8 cellular contexts compared by ENCODE assay signal in the genomic region with DNA sequence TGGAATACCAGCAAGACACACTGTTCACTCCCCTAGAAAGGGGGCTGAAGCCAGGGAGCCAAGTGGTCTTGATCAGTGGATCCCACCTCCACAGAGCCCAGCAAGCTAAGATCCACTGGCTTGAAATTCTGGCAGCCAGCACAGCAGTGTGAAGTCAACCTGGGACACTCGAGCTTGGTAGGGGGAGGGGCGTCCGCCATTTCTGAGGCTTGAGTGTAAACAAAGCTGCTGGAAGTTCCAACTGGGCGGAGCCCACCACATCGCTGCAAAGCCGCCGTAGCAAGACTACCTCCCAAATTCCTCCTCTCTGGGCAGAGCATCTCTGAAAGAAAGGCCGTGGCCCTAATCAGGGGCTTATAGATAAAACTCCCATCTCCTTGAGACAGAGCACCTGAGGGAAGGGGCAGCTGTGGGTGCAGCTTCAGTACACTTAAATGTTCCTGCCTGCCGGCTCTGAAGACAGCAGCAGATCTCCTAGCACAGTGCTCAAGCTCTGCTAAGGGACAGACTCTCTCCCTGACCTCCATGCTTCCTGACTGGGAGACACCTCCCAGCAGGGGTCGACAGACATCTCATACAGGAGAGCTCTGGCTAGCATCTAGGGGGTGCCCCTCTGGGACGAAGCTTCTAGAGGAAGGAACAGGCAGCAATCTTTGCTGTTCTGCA. TPM values are rescaled to one million over a fixed set of nuclear protein-coding genes. Genes with fewer than 3 reads are reported as not detected.
A peak's percentile ranks its signal among the peaks of the same experiment; 100 is the strongest.
DNase-seq lines count a peak whose midpoint lies in the region; ATAC-seq, FAIRE-seq and TF ChIP-seq lines count a peak whose summit lies in the region.
"Not testable (repeated sequence)": the region's sequence is repeated elsewhere in the genome, so short reads cannot be mapped to it uniquely, and the experiment has no call there.

No MANE protein-coding gene starts in this region.

- BruUV-seq in K562 (replicated peaks; lab: Mats Ljungman, UMichigan); HepG2 (replicated peaks; lab: Mats Ljungman, UMichigan): not testable (repeated sequence)

- H3K4me3 ChIP-seq in CD4-positive, CD25-positive, alpha-beta regulatory T cell (ENCODE audit: low read depth, low read length); HEK293 (ENCODE audit: low read depth, low read length); K562; endodermal cell (ENCODE audit: low read length); HepG2 (replicated peaks in 1 of 3; ENCODE audit: insufficient read depth in 1 of 3, low read depth in 2 of 3, low read length in 3 of 3): not testable (repeated sequence)

- TF ChIP-seq CTCF in HEK293 (tag by site-specific recombination; IDR thresholded peaks at IDR 0.05); endodermal cell (conservative IDR thresholded peaks at IDR 0.05); HepG2 (CRISPR knock-in tag; IDR thresholded peaks at IDR 0.05); nephron progenitor cell (IDR thresholded peaks at IDR 0.05): not testable (repeated sequence)
- TF ChIP-seq CTCF in K562 (IDR thresholded peaks at IDR 0.05 in 2 of 3, conservative IDR thresholded peaks at IDR 0.05 in 1 of 3; ENCODE audit: insufficient read depth in 2 of 3, low read depth in 1 of 3, low read length in 3 of 3): peak in 1 of 3 experiments; percentile 13; a peak in 1 of 6 replicates

- H3K27ac Mint-ChIP-seq in CD4-positive, CD25-positive, alpha-beta regulatory T cell: peak overlapping the region in 2 of 3 donors; percentile 70 to 71
- H3K27ac Mint-ChIP-seq in T-helper 17 cell (peak overlapping the region; percentile 17), endodermal cell (peak overlapping the region; percentile 27)
- not testable (repeated sequence) for H3K27ac Mint-ChIP-seq in nephron progenitor cell
- H3K27ac Mint-ChIP-seq in stimulated activated effector memory CD8-positive, alpha-beta T cell treated with anti-CD3 and anti-CD28 coated beads, Interleukin-12 subunit alpha, Interleukin-12 subunit beta, amount 100 ng/mL, for 72 hours: peak overlapping the region; percentile 76

- POLR2A ChIA-PET in HEK293 (lab: Yijun Ruan, JAX); HepG2 (lab: Yijun Ruan, JAX): not testable (repeated sequence)
- POLR2A ChIA-PET in K562 (lab: Yijun Ruan, JAX): interaction anchor here (0.6 to 2.0 kb wide), 3 partner anchors 10 to 21 kb away, joined by 3 to 6 read pairs (median 6); no protein-coding TSS in a partner anchor

- H3K79me2 ChIP-seq in K562 (ENCODE audit: control insufficient read depth, insufficient read depth, low read length): peaks cover 51% of the 10 kb centered on the region
- H3K79me2 ChIP-seq in HepG2 (ENCODE audit: insufficient read depth, low read length): not testable (repeated sequence)

- TF ChIP-seq RAD21 in K562 (CRISPR knock-in tag; conservative IDR thresholded peaks at IDR 0.05 in 1 of 2, IDR thresholded peaks at IDR 0.05 in 1 of 2); HepG2 (CRISPR knock-in tag; IDR thresholded peaks at IDR 0.05): not testable (repeated sequence)

- peaks cover 0 to 12% (median 6%) of the 10 kb centered on the region in 7 donors for H3K9me3 Mint-ChIP-seq in CD4-positive, CD25-positive, alpha-beta regulatory T cell
- peaks cover 44% of the 10 kb centered on the region for H3K9me3 Mint-ChIP-seq in endodermal cell
- H3K9me3 Mint-ChIP-seq in nephron progenitor cell: peaks cover 63% of the 10 kb centered on the region
- not testable (repeated sequence) for H3K9me3 Mint-ChIP-seq in stimulated activated effector memory CD8-positive, alpha-beta T cell treated with anti-CD3 and anti-CD28 coated beads, Interleukin-12 subunit alpha, Interleukin-12 subunit beta, amount 100 ng/mL, for 72 hours

- DNase-seq in CD4-positive, CD25-positive, alpha-beta regulatory T cell; T-helper 17 cell; HepG2 (ENCODE audit: low spot score); stimulated activated effector memory CD8-positive, alpha-beta T cell treated with anti-CD3 and anti-CD28 coated beads, Interleukin-12 subunit alpha, Interleukin-12 subunit beta, amount 100 ng/mL, for 72 hours (ENCODE audit: low spot score in 2 of 2): not testable (repeated sequence)
- peak in 1 of 4 experiments; percentile 71 for DNase-seq in K562 (ENCODE audit: extremely low read depth in 1 of 4, low spot score in 3 of 4)
- peak; percentile 64 for DNase-seq in endodermal cell
- peak; percentile 11 for DNase-seq in nephron progenitor cell

- not testable (repeated sequence) for H2AFZ ChIP-seq in K562 (ENCODE audit: low read depth, low read length); HepG2 (ENCODE audit: low read length)

- not testable (repeated sequence) for TF ChIP-seq EP300 in K562 (IDR thresholded peaks at IDR 0.05; ENCODE audit: low read length); HepG2 (IDR thresholded peaks at IDR 0.05; ENCODE audit: low read depth in 2 of 2, low read length in 2 of 2); HepG2 (CRISPR knock-in tag; IDR thresholded peaks at IDR 0.05; ENCODE audit: borderline replicate concordance)

- not testable (repeated sequence) for ATAC-seq in CD4-positive, CD25-positive, alpha-beta regulatory T cell (ENCODE audit: low read depth in 2 of 2); T-helper 17 cell; HepG2; stimulated activated effector memory CD8-positive, alpha-beta T cell treated with anti-CD3 and anti-CD28 coated beads, Interleukin-12 subunit alpha, Interleukin-12 subunit beta, amount 100 ng/mL, for 72 hours
- ATAC-seq in K562: peak; percentile 98

- H3K27ac ChIP-seq in CD4-positive, CD25-positive, alpha-beta regulatory T cell (ENCODE audit: insufficient read depth, low read length, poor library complexity, severe bottlenecking); HEK293 (ENCODE audit: extremely low read depth, low read depth, low read length); endodermal cell (ENCODE audit: low read depth, low read length); HepG2 (ENCODE audit: extremely low read length, insufficient read depth, low read length): not testable (repeated sequence)
- 0 out of 3 replicates have a peak overlapping the region, but pooled peaks have one; percentile 48 for H3K27ac ChIP-seq in K562 (ENCODE audit: extremely low read depth, low read depth, low read length)

- 51% methylated on average over 11 of the region's 11 CpGs for WGBS in K562 (ENCODE audit: insufficient coverage, low coverage, missing lambda C conversion rate)
- WGBS in endodermal cell (ENCODE audit: insufficient coverage in 1 of 2, insufficient read length in 1 of 2), 2 experiments: 83 to 85% methylated on average over 10 to 11 of the region's 11 CpGs
- WGBS in HepG2 (ENCODE audit: low lambda C conversion rate): 93% methylated on average over 11 of the region's 11 CpGs

- not testable (repeated sequence) for H3K9ac ChIP-seq in K562 (ENCODE audit: insufficient read depth in 1 of 2, low read depth in 2 of 2, low read length in 2 of 2); endodermal cell (ENCODE audit: extremely low read depth, low read length, poor library complexity, severe bottlenecking); HepG2 (ENCODE audit: insufficient read depth, low read depth, low read length)

- H4K20me1 ChIP-seq in K562 (replicated peaks; ENCODE audit: control insufficient read depth, insufficient read depth, low read length); HepG2 (ENCODE audit: insufficient read depth, low read length): not testable (repeated sequence)

- H3K4me1 Mint-ChIP-seq in CD4-positive, CD25-positive, alpha-beta regulatory T cell: peaks cover 28 to 50% (median 36%) of the 10 kb centered on the region in 4 donors
- peaks cover 31% of the 10 kb centered on the region for H3K4me1 Mint-ChIP-seq in T-helper 17 cell
- not testable (repeated sequence) for H3K4me1 Mint-ChIP-seq in endodermal cell, nephron progenitor cell
- H3K4me1 Mint-ChIP-seq in stimulated activated effector memory CD8-positive, alpha-beta T cell treated with anti-CD3 and anti-CD28 coated beads, Interleukin-12 subunit alpha, Interleukin-12 subunit beta, amount 100 ng/mL, for 72 hours: peaks cover 65% of the 10 kb centered on the region

- not testable (repeated sequence) for H3K4me3 Mint-ChIP-seq in CD4-positive, CD25-positive, alpha-beta regulatory T cell; T-helper 17 cell; endodermal cell; nephron progenitor cell; stimulated activated effector memory CD8-positive, alpha-beta T cell treated with anti-CD3 and anti-CD28 coated beads, Interleukin-12 subunit alpha, Interleukin-12 subunit beta, amount 100 ng/mL, for 72 hours

- peak overlapping the region; percentile 25; the same call in 1 of the 2 replicates for H3K4me2 ChIP-seq in K562 (ENCODE audit: insufficient read depth, low read length)
- not testable (repeated sequence) for H3K4me2 ChIP-seq in HepG2 (ENCODE audit: low read depth, low read length)

- FAIRE-seq in K562 (lab: Jason Lieb, UNC); HepG2 (lab: Jason Lieb, UNC): not testable (repeated sequence)

- intact Hi-C loops in K562 (cut with micrococcal nuclease); HepG2 (cut with micrococcal nuclease; ENCODE audit: unreplicated experiment): not testable (repeated sequence)

- H3K9me1 ChIP-seq in K562 (ENCODE audit: control insufficient read depth, insufficient read depth, low read length): not testable (repeated sequence)

- H3K27me3 Mint-ChIP-seq in CD4-positive, CD25-positive, alpha-beta regulatory T cell; T-helper 17 cell; endodermal cell (ENCODE audit: insufficient read depth); nephron progenitor cell (ENCODE audit: low read depth, poor library complexity): not testable (repeated sequence)

- H3K36me3 ChIP-seq in CD4-positive, CD25-positive, alpha-beta regulatory T cell (ENCODE audit: control insufficient read depth, insufficient read depth, low read length): peaks cover 34% of the 10 kb centered on the region
- H3K36me3 ChIP-seq in HEK293 (ENCODE audit: control insufficient read depth in 2 of 2, insufficient read depth in 1 of 2, low read length in 2 of 2) (peaks cover 6 to 69% of the 10 kb centered on the region in 2 experiments), K562 (ENCODE audit: control insufficient read depth, insufficient read depth, low read length) (peaks cover 69% of the 10 kb centered on the region), HepG2 (replicated peaks in 1 of 2; ENCODE audit: control insufficient read depth in 1 of 2, insufficient read depth in 2 of 2, low read length in 2 of 2) (peaks cover 10 to 29% of the 10 kb centered on the region in 2 experiments; a peak in 4 of 5 replicates)
- H3K36me3 ChIP-seq in endodermal cell (ENCODE audit: control insufficient read depth, insufficient read depth, low read length): not testable (repeated sequence)

- in situ Hi-C loops in K562 (cut with MboI); HepG2 (cut with HindIII; ENCODE audit: extremely low pct_ligation_motif_present, low pct_unique_long_range_greater_than_20kb): not testable (repeated sequence)

- H3K27me3 ChIP-seq in CD4-positive, CD25-positive, alpha-beta regulatory T cell (ENCODE audit: control insufficient read depth, insufficient read depth, low read length); K562 (ENCODE audit: control insufficient read depth in 2 of 2, insufficient read depth in 2 of 2, low read length in 2 of 2); endodermal cell (ENCODE audit: control insufficient read depth, insufficient read depth, low read length, poor library complexity, severe bottlenecking); HepG2 (ENCODE audit: control insufficient read depth in 1 of 2, insufficient read depth in 2 of 2, low read length in 2 of 2): not testable (repeated sequence)

- H3K9me3 ChIP-seq in CD4-positive, CD25-positive, alpha-beta regulatory T cell (ENCODE audit: control insufficient read depth in 2 of 2, low read length in 2 of 2); HEK293 (ENCODE audit: control insufficient read depth, insufficient read depth, low read depth, low read length); T-helper 17 cell (ENCODE audit: control insufficient read depth, low read length, poor library complexity, severe bottlenecking); K562 (replicated peaks; ENCODE audit: control insufficient read depth, insufficient read depth, low read depth, low read length); HepG2 (ENCODE audit: low read length): not testable (repeated sequence)
- H3K9me3 ChIP-seq in endodermal cell (ENCODE audit: control insufficient read depth, low read length): peaks cover 11% of the 10 kb centered on the region

- H3K36me3 Mint-ChIP-seq in CD4-positive, CD25-positive, alpha-beta regulatory T cell: peaks cover 78% of the 10 kb centered on the region
- peaks cover 15% of the 10 kb centered on the region for H3K36me3 Mint-ChIP-seq in T-helper 17 cell (ENCODE audit: low read depth)
- peaks cover 84% of the 10 kb centered on the region for H3K36me3 Mint-ChIP-seq in endodermal cell (ENCODE audit: low read depth)
- peaks cover 85% of the 10 kb centered on the region for H3K36me3 Mint-ChIP-seq in nephron progenitor cell (ENCODE audit: low read depth)
- H3K36me3 Mint-ChIP-seq in stimulated activated effector memory CD8-positive, alpha-beta T cell treated with anti-CD3 and anti-CD28 coated beads, Interleukin-12 subunit alpha, Interleukin-12 subunit beta, amount 100 ng/mL, for 72 hours: peaks cover 75% of the 10 kb centered on the region

- CTCF ChIA-PET in HEK293 (lab: Yijun Ruan, JAX): interaction anchor here (0.6 to 1.6 kb wide), 3 partner anchors 10 to 70 kb away, joined by 3 to 4 read pairs (median 3); no protein-coding TSS in a partner anchor
- CTCF ChIA-PET in K562 (lab: Yijun Ruan, JAX; ENCODE audit: low intra/inter-chr PET ratio); HepG2 (lab: Yijun Ruan, JAX; ENCODE audit: low intra/inter-chr PET ratio, low total read pairs): not testable (repeated sequence)

- not testable (repeated sequence) for H3K4me1 ChIP-seq in CD4-positive, CD25-positive, alpha-beta regulatory T cell (ENCODE audit: control insufficient read depth, insufficient read depth, low read length, poor library complexity, severe bottlenecking); HEK293 (ENCODE audit: control insufficient read depth, insufficient read depth, low read length); K562 (replicated peaks in 1 of 2; ENCODE audit: control insufficient read depth in 2 of 2, insufficient read depth in 2 of 2, low read length in 2 of 2); endodermal cell (ENCODE audit: control insufficient read depth, insufficient read depth, low read length); HepG2 (ENCODE audit: insufficient read depth, low read length)

- not testable (repeated sequence) for TF ChIP-seq POLR2A in K562 (conservative IDR thresholded peaks at IDR 0.05); HepG2 (IDR thresholded peaks at IDR 0.05; ENCODE audit: insufficient read depth in 1 of 2, low read depth in 2 of 2, low read length in 2 of 2)

RNA-seq across cellular contexts. Expression of a gene that starts 21.3 kb away (rescaled TPM):
- 28.9 TPM for total RNA-seq in CD4-positive, CD25-positive, alpha-beta regulatory T cell
- 10 to 100 TPM; 80.7 to 92.6 (median 89.7) TPM for polyA plus RNA-seq in CD4-positive, CD25-positive, alpha-beta regulatory T cell
- total RNA-seq in T-helper 17 cell (10 to 100 TPM; 22.1 to 33.1 TPM), K562 (2014; rRNA removed) (257 and 288 TPM in 2 replicates), K562 (2014; rRNA removed; fragmentation: Illumina TruSeq; extraction: Trizol) (291 and 320 TPM in 2 replicates), K562 (2015; rRNA removed; fragmentation: Illumina TruSeq; extraction: Trizol) (212 and 219 TPM in 2 replicates), K562 (2021) (193 and 194 TPM in 2 replicates), endodermal cell (100 to 1,000 TPM in 1 of 2 donors, 10 to 100 TPM in 1; 76.4 to 108 TPM), HepG2 (2016; rRNA removed; fragmentation: Illumina TruSeq; extraction: Trizol) (78.7 and 90.7 TPM in 2 replicates)
- 73.9 and 153 TPM in 2 replicates for total RNA-seq in K562 (2011; cell fraction: chromatin; rRNA removed; ENCODE audit: low replicate concordance)
- 49.4 and 70.0 TPM in 2 replicates for total RNA-seq in K562 (2011; cell fraction: nucleolus; rRNA removed)
- 113 and 160 TPM in 2 replicates for total RNA-seq in K562 (2011; cell fraction: nucleoplasm; rRNA removed)
- polyA plus RNA-seq in K562 (2011; rRNA removed) (307 and 436 TPM in 2 replicates), K562 (2014; fragmentation: Illumina TruSeq; extraction: Trizol) (284 and 294 TPM in 2 replicates), K562 (2014; fragmentation: Nextera tagmentation; extraction: Ambion mirVana) (100 to 1,000 TPM; 587 to 632 TPM), K562 (2014; rRNA removed) (368 and 418 TPM in 2 replicates), HepG2 (2011; rRNA removed) (67.3 and 76.7 TPM in 2 replicates)
- 294 and 307 TPM in 2 replicates for polyA plus RNA-seq in K562 (2011; cell fraction: cytosol; rRNA removed)
- polyA plus RNA-seq in K562 (2011; cell fraction: nucleus; rRNA removed): 134 and 184 TPM in 2 replicates
- polyA plus RNA-seq in K562 (2012): 183 and 267 TPM in 2 replicates
- 185 and 206 TPM in 2 replicates for polyA minus RNA-seq in K562 (2011; rRNA and poly(A)+ RNA removed)
- polyA minus RNA-seq in K562 (2011; cell fraction: cytosol; rRNA and poly(A)+ RNA removed): 56.4 and 57.5 TPM in 2 replicates
- polyA minus RNA-seq in K562 (2011; cell fraction: nucleus; rRNA and poly(A)+ RNA removed): 77.5 and 119 TPM in 2 replicates
- polyA plus RNA-seq in endodermal cell (2013, experiment 1 of 2): 117 TPM
- polyA plus RNA-seq in endodermal cell (2013, experiment 2 of 2): 112 TPM
- 88.3 and 123 TPM in 2 replicates for total RNA-seq in HepG2 (2016; cell fraction: cytosol; rRNA removed; fragmentation: Illumina TruSeq; extraction: Trizol; ENCODE audit: low read depth)
- 78.6 and 90.1 TPM in 2 replicates for total RNA-seq in HepG2 (2016; cell fraction: insoluble cytoplasmic fraction; rRNA removed; fragmentation: Illumina TruSeq; extraction: Trizol)
- 109 and 116 TPM in 2 replicates for total RNA-seq in HepG2 (2016; cell fraction: membrane; rRNA removed; fragmentation: Illumina TruSeq; extraction: Trizol)
- 36.7 and 41.9 TPM in 2 replicates for total RNA-seq in HepG2 (2016; cell fraction: nucleus; rRNA removed; fragmentation: Illumina TruSeq; extraction: Trizol)
- 67.0 and 70.1 TPM in 2 replicates for polyA plus RNA-seq in HepG2 (2011; cell fraction: cytosol; rRNA removed)
- polyA plus RNA-seq in HepG2 (2011; cell fraction: nucleus; rRNA removed): 28.7 and 34.1 TPM in 2 replicates
- 43.8 and 65.4 TPM in 2 replicates for polyA plus RNA-seq in HepG2 (2012)
- 157 and 182 TPM in 2 replicates for polyA plus RNA-seq in HepG2 (2016; cell fraction: cytosol; fragmentation: Illumina TruSeq; extraction: Trizol; ENCODE audit: low read depth)
- polyA plus RNA-seq in HepG2 (2016; cell fraction: insoluble cytoplasmic fraction; fragmentation: Illumina TruSeq; extraction: Trizol; ENCODE audit: low read depth): 117 and 122 TPM in 2 replicates
- 128 and 148 TPM in 2 replicates for polyA plus RNA-seq in HepG2 (2016; cell fraction: membrane; fragmentation: Illumina TruSeq; extraction: Trizol; ENCODE audit: low read depth)
- polyA plus RNA-seq in HepG2 (2016; cell fraction: nucleus; fragmentation: Illumina TruSeq; extraction: Trizol; ENCODE audit: insufficient read depth, low read depth): 66.5 and 70.9 TPM in 2 replicates
- polyA minus RNA-seq in HepG2 (2011; rRNA and poly(A)+ RNA removed; ENCODE audit: low replicate concordance): 17.2 and 19.5 TPM in 2 replicates
- polyA minus RNA-seq in HepG2 (2011; cell fraction: cytosol; rRNA and poly(A)+ RNA removed): 16.6 and 17.1 TPM in 2 replicates
- 43.1 and 51.2 TPM in 2 replicates for polyA minus RNA-seq in HepG2 (2011; cell fraction: nucleus; rRNA and poly(A)+ RNA removed)
